8 cellular contexts compared by ENCODE assay signal in the genomic region with DNA sequence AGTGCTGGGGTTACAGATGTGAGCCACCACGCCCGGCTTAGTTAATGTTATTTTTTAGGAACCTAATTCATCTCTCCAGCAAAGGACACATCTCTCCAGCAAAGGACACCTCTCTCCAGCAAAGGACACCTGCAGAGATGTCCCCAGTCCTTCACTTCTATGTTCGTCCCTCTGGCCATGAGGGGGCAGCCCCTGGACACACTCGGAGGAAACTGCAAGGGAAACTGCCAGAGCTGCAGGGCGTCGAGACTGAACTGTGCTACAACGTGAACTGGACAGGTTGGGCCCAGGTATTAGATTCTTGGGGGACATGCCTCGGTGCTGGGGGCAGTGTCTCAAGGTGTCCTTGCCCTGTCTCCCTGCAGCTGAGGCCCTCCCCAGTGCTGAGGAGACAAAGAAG. TPM values are rescaled to one million over a fixed set of nuclear protein-coding genes. Genes with fewer than 3 reads are reported as not detected.
DNase-seq lines count a peak whose midpoint lies in the region; TF ChIP-seq lines count a peak whose summit lies in the region.
"Had no signal": no experiment of that assay in that cellular context is flagged by ENCODE, and none has a peak within 500 bp of the region (broad histone marks: within the 10 kb centered on the region; RNA-seq: fewer than 3 reads in every experiment).

No MANE protein-coding gene starts in this region.

- H3K4me1 Mint-ChIP-seq in activated naive CD8-positive, alpha-beta T cell treated with anti-CD3 and anti-CD28 coated beads for 36 hours, result peaks cover 10% of the 10 kb centered on the region

- WGBS in mesendoderm (ENCODE audit: extremely low coverage, insufficient coverage, low lambda C conversion rate), result no CpG with 5 or more reads among the region's 8 CpGs

- H3K27me3 ChIP-seq in mesendoderm (ENCODE audit: insufficient read depth, low read length, poor library complexity), result no peaks in the 10 kb centered on the region

- H3K18ac ChIP-seq in mesendoderm (ENCODE audit: low read length), result no peak overlapping the region

- H3K56ac ChIP-seq in mesendoderm (ENCODE audit: low read length), result no peak overlapping the region

- H3K36me3 Mint-ChIP-seq in activated naive CD8-positive, alpha-beta T cell treated with anti-CD3 and anti-CD28 coated beads for 36 hours, result peaks cover 37% of the 10 kb centered on the region

- peaks cover 34% of the 10 kb centered on the region for H3K79me2 ChIP-seq in mesendoderm (ENCODE audit: control insufficient read depth, insufficient read depth, low read length)

- peaks cover 3% of the 10 kb centered on the region for H3K4me1 ChIP-seq in mesendoderm (ENCODE audit: control insufficient read depth, low read depth, low read length)

- H3K9ac ChIP-seq in mesendoderm (ENCODE audit: low read length), result no peak overlapping the region

- no peak overlapping the region for H2BK5ac ChIP-seq in mesendoderm (ENCODE audit: low read length)

- no peaks in the 10 kb centered on the region for H3K27me3 Mint-ChIP-seq in activated naive CD8-positive, alpha-beta T cell treated with anti-CD3 and anti-CD28 coated beads for 36 hours

- peak; percentile 14 for DNase-seq in GM12865 (ENCODE audit: low read depth)
- peak; percentile 63 for DNase-seq in mesendoderm
- no peak for DNase-seq in activated naive CD8-positive, alpha-beta T cell treated with anti-CD3 and anti-CD28 coated beads for 36 hours
- DNase-seq in stimulated activated CD4-positive, alpha-beta T cell treated with anti-CD3 and anti-CD28 coated beads, Interleukin-4, amount 100 ng/mL, for 1 hour, result no peak
- no peak for DNase-seq in NK-92 (lab: John Stamatoyannopoulos, UW; ENCODE audit: unreplicated experiment)
- DNase-seq: activated CD4-positive, alpha-beta T cell treated with anti-CD3 and anti-CD28 coated beads for 1 hour had no signal

- H2BK120ac ChIP-seq in mesendoderm (ENCODE audit: low read depth, low read length), result no peak overlapping the region

- H2BK15ac ChIP-seq in mesendoderm (replicated peaks; ENCODE audit: low read depth), result no peak overlapping the region

- H3K79me1 ChIP-seq in mesendoderm (ENCODE audit: low read length), result peaks cover 2% of the 10 kb centered on the region

- H3K9me3 Mint-ChIP-seq in activated naive CD8-positive, alpha-beta T cell treated with anti-CD3 and anti-CD28 coated beads for 36 hours, result no peaks in the 10 kb centered on the region

- H3K23ac ChIP-seq in mesendoderm (ENCODE audit: low read length), result no peak overlapping the region

- H3K4me3 ChIP-seq in GM12865 (ENCODE audit: low read depth, low read length) (no peak overlapping the region), WI38 (ENCODE audit: low read depth, low read length) (no peak overlapping the region), mesendoderm (ENCODE audit: low read length) (no peak overlapping the region)
- H3K4me3 ChIP-seq: thoracic aorta had no signal

- H3K4me2 ChIP-seq in mesendoderm (ENCODE audit: low read length), result no peak overlapping the region

- H3K4ac ChIP-seq in mesendoderm (ENCODE audit: low read depth, low read length), result no peak overlapping the region

- no peak overlapping the region for H3K27ac Mint-ChIP-seq in activated naive CD8-positive, alpha-beta T cell treated with anti-CD3 and anti-CD28 coated beads for 36 hours

- H3K36me3 ChIP-seq in mesendoderm (ENCODE audit: control insufficient read depth, insufficient read depth, low read length), result peaks cover 14% of the 10 kb centered on the region

- H3K4me3 Mint-ChIP-seq in activated naive CD8-positive, alpha-beta T cell treated with anti-CD3 and anti-CD28 coated beads for 36 hours, result no peak overlapping the region

- TF ChIP-seq CTCF in GM12865 (IDR thresholded peaks at IDR 0.05; ENCODE audit: insufficient read depth, low read depth, low read length, missing control alignments) (no peak), WI38 (IDR thresholded peaks at IDR 0.05; ENCODE audit: low read depth, low read length) (peak; percentile 24; the same call in 1 of the 2 replicates)

- no peak overlapping the region for H4K5ac ChIP-seq in mesendoderm (ENCODE audit: low read length)

- no peak overlapping the region for H4K8ac ChIP-seq in mesendoderm (ENCODE audit: low read depth, low read length)

- H3K27ac ChIP-seq in mesendoderm (ENCODE audit: low read depth, low read length), result no peak overlapping the region
- H3K27ac ChIP-seq: thoracic aorta had no signal

- no peak overlapping the region for H2AK5ac ChIP-seq in mesendoderm (ENCODE audit: low read length)

RNA-seq across cellular contexts. Expression of gene PFAS, which starts 4.7 kb away (rescaled TPM):
- 69.9 TPM for polyA plus RNA-seq in mesendoderm (2013, experiment 1 of 2)
- 69.8 TPM for polyA plus RNA-seq in mesendoderm (2013, experiment 2 of 2)
- 100 to 1,000 TPM; 187 to 192 TPM for total RNA-seq in activated naive CD8-positive, alpha-beta T cell treated with anti-CD3 and anti-CD28 coated beads for 36 hours

RNA-seq across cellular contexts. Expression of gene CTC1, which starts 5.9 kb away (rescaled TPM):
- polyA plus RNA-seq in mesendoderm (2013, experiment 1 of 2), result 11.6 TPM
- polyA plus RNA-seq in mesendoderm (2013, experiment 2 of 2), result 11.9 TPM
- 10 to 100 TPM; 45.4 to 45.7 TPM for total RNA-seq in activated naive CD8-positive, alpha-beta T cell treated with anti-CD3 and anti-CD28 coated beads for 36 hours

RNA-seq across cellular contexts. Expression of gene RANGRF, which starts 34.7 kb away (rescaled TPM):
- 47.3 TPM for polyA plus RNA-seq in mesendoderm (2013, experiment 1 of 2)
- polyA plus RNA-seq in mesendoderm (2013, experiment 2 of 2), result 46.1 TPM
- 10 to 100 TPM; 55.1 to 55.3 TPM for total RNA-seq in activated naive CD8-positive, alpha-beta T cell treated with anti-CD3 and anti-CD28 coated beads for 36 hours

RNA-seq across cellular contexts. Expression of gene SLC25A35, which starts 41.4 kb away (rescaled TPM):
- 1.6 TPM for polyA plus RNA-seq in mesendoderm (2013, experiment 1 of 2)
- 2.0 TPM for polyA plus RNA-seq in mesendoderm (2013, experiment 2 of 2)
- total RNA-seq in activated naive CD8-positive, alpha-beta T cell treated with anti-CD3 and anti-CD28 coated beads for 36 hours, result 1 to 10 TPM; 1.4 to 2.1 TPM

RNA-seq across cellular contexts. Expression of gene AURKB, which starts 43.4 kb away (rescaled TPM):
- polyA plus RNA-seq in mesendoderm (2013, experiment 1 of 2), result 193 TPM
- polyA plus RNA-seq in mesendoderm (2013, experiment 2 of 2), result 193 TPM
- total RNA-seq in activated naive CD8-positive, alpha-beta T cell treated with anti-CD3 and anti-CD28 coated beads for 36 hours, result 100 to 1,000 TPM; 177 to 181 TPM

Comparison
In these comparisons a context has a peak if more than half of its experiments do, and no peak if none do; other contexts are left out.
1. DNase-seq: peak in GM12865 (single experiment) and mesendoderm (single experiment); none in activated naive CD8-positive, alpha-beta T cell treated with anti-CD3 and anti-CD28 coated beads for 36 hours (single experiment), stimulated activated CD4-positive, alpha-beta T cell treated with anti-CD3 and anti-CD28 coated beads, Interleukin-4, amount 100 ng/mL, for 1 hour (single experiment) and NK-92 (single experiment).